9 cellular contexts compared by ENCODE assay signal in genomic region chr10:43255644-43256431, GRCh38. TPM values are rescaled to one million over a fixed set of nuclear protein-coding genes. Genes with fewer than 3 reads are reported as not detected.
DNase-seq lines count a peak whose midpoint lies in the region; ATAC-seq, FAIRE-seq and TF ChIP-seq lines count a peak whose summit lies in the region.
"Had no signal": no experiment of that assay in that cellular context is flagged by ENCODE, and none has a peak within 500 bp of the region (broad histone marks: within the 10 kb centered on the region; RNA-seq: fewer than 3 reads in every experiment).

No MANE protein-coding gene starts in this region.

- H3K9me3 ChIP-seq in BLaER1 (no peaks in the 10 kb centered on the region), RWPE2 (ENCODE audit: severe bottlenecking) (no peaks in the 10 kb centered on the region)
- H3K9me3 ChIP-seq: SJSA1 had no signal

- H3K4me3 ChIP-seq in BLaER1 (no peak overlapping the region), RWPE2 (ENCODE audit: severe bottlenecking) (no peak overlapping the region)
- H3K4me3 ChIP-seq: SJSA1 had no signal

- H3K4me2 ChIP-seq in BLaER1 = peak overlapping the region; percentile 78

- H3K4me3 Mint-ChIP-seq in naive thymus-derived CD8-positive, alpha-beta T cell = peak overlapping the region in 1 of 10 donors; percentile 63

- H3K9me3 Mint-ChIP-seq in naive thymus-derived CD8-positive, alpha-beta T cell = no peaks in the 10 kb centered on the region

- ATAC-seq in HG02943 (IDR thresholded peaks at IDR 0.05; ENCODE audit: low read depth, unreplicated experiment) (peak; percentile 65), RWPE2 (ENCODE audit: low read depth) (no peak; the same call in 2 of the 3 replicates)
- peak; percentile 77 to 78 for ATAC-seq in naive thymus-derived CD8-positive, alpha-beta T cell

- POLR2A ChIA-PET in naive thymus-derived CD8-positive, alpha-beta T cell (lab: Charles Lee) = interaction anchor here (0.6 to 1.0 kb wide), 2 partner anchors 21 to 116 kb away, joined by 3 read pairs; no protein-coding TSS in a partner anchor

- no peak for TF ChIP-seq POLR2A in GM12891 (IDR thresholded peaks at IDR 0.05; ENCODE audit: low read depth, low read length)

- H4K20me1 ChIP-seq in BLaER1 = no peaks in the 10 kb centered on the region

- peak; percentile 28 for TF ChIP-seq CTCF in RWPE2 (IDR thresholded peaks at IDR 0.05; ENCODE audit: poor library complexity, severe bottlenecking)

- peak overlapping the region in 4 of 10 donors; percentile 10 to 87 (median 58) for H3K27ac Mint-ChIP-seq in naive thymus-derived CD8-positive, alpha-beta T cell

- H3K27me3 Mint-ChIP-seq in naive thymus-derived CD8-positive, alpha-beta T cell = peaks cover 2 to 12% (median 3%) of the 10 kb centered on the region in 5 donors

- DNase-seq in GM12891 (ENCODE audit: insufficient read length, low spot score) = peak; percentile 80
- peak; percentile 51 for DNase-seq in RWPE2 (ENCODE audit: low spot score)
- peak; percentile 47 for DNase-seq in dermis blood vessel endothelial cell
- DNase-seq in naive thymus-derived CD8-positive, alpha-beta T cell = peak in 6 of 10 donors; percentile 3 to 67 (median 31)
- no peak for DNase-seq in cortex of kidney (lab: John Stamatoyannopoulos, UW)
- DNase-seq in NCI-H128 (lab: John Stamatoyannopoulos, UW; ENCODE audit: unreplicated experiment) = no peak

- peaks cover 4 to 18% (median 6%) of the 10 kb centered on the region in 4 donors for H3K4me1 Mint-ChIP-seq in naive thymus-derived CD8-positive, alpha-beta T cell

- H3K36me3 Mint-ChIP-seq in naive thymus-derived CD8-positive, alpha-beta T cell = no peaks in the 10 kb centered on the region

- H3K36me3 ChIP-seq in BLaER1 (no peaks in the 10 kb centered on the region), RWPE2 (ENCODE audit: low read depth) (no peaks in the 10 kb centered on the region)
- H3K36me3 ChIP-seq: SJSA1 had no signal

- H3K27me3 ChIP-seq in BLaER1 = no peaks in the 10 kb centered on the region
- H3K27me3 ChIP-seq in RWPE2 (ENCODE audit: insufficient read depth, poor library complexity, severe bottlenecking) = no peaks in the 10 kb centered on the region

- H3K27ac ChIP-seq in BLaER1 (peak overlapping the region; percentile 54), RWPE2 (ENCODE audit: poor library complexity, severe bottlenecking) (no peak overlapping the region)
- H3K27ac ChIP-seq: SJSA1 had no signal

- no peak for FAIRE-seq in GM12891 (lab: Jason Lieb, UNC)

- H3K9ac ChIP-seq in BLaER1 = 0 out of 2 replicates have a peak overlapping the region, but pooled peaks have one; percentile 13

- H3K4me1 ChIP-seq in BLaER1 (peaks cover 100% of the 10 kb centered on the region), RWPE2 (ENCODE audit: insufficient read depth, poor library complexity, severe bottlenecking) (no peaks in the 10 kb centered on the region)
- H3K4me1 ChIP-seq: SJSA1 had no signal

TF ChIP-seq in GM12891, 5 proteins besides CTCF, POLR2A, EP300 and RAD21:
- no peak for TF ChIP-seq POU2F2 (IDR thresholded peaks at IDR 0.05; ENCODE audit: low read depth, low read length)
- no peak for TF ChIP-seq POLR2AphosphoS5 (IDR thresholded peaks at IDR 0.05; ENCODE audit: low read depth, low read length)
- no peak for TF ChIP-seq PAX5 (IDR thresholded peaks at IDR 0.05; ENCODE audit: insufficient read depth, low read length, severe bottlenecking)
- TF ChIP-seq TAF1 (IDR thresholded peaks at IDR 0.05; ENCODE audit: low read depth, low read length) = no peak
- TF ChIP-seq SPI1 (IDR thresholded peaks at IDR 0.05; ENCODE audit: low read depth, low read length) = no peak
TF ChIP-seq in GM12891: peak in this region for 0.

RNA-seq across cellular contexts. Expression of gene RASGEF1A, which starts 11.0 kb away (rescaled TPM):
- polyA plus RNA-seq in GM12891 (2012; ENCODE audit: low read depth, missing spikeins) = 0.50 TPM
- 0.17 and 0.51 TPM in 2 replicates for total RNA-seq in dermis blood vessel endothelial cell
- total RNA-seq in naive thymus-derived CD8-positive, alpha-beta T cell = under 1 TPM; 0.23 to 0.47 TPM
- polyA plus RNA-seq in naive thymus-derived CD8-positive, alpha-beta T cell = 1 to 10 TPM in 1 of 3 donors, under 1 TPM in 2; 0.30 to 6.1 (median 0.42) TPM
- total RNA-seq: SJSA1 had no signal

Comparison
In these comparisons a context has a peak if more than half of its experiments do, and no peak if none do; other contexts are left out.
1. DNase-seq: peak in GM12891 (single experiment), RWPE2 (single experiment), dermis blood vessel endothelial cell (single experiment) and naive thymus-derived CD8-positive, alpha-beta T cell (6 of 10); none in cortex of kidney (single experiment) and NCI-H128 (single experiment).